In genomic region chr22:35838849-35839646, GRCh38 we compare ENCODE assay signal across 10 cellular contexts.
DNase-seq lines count a peak whose midpoint lies in the region; ATAC-seq, FAIRE-seq and TF ChIP-seq lines count a peak whose summit lies in the region.
"Had no signal": no experiment of that assay in that cellular context is flagged by ENCODE, and none has a peak within 500 bp of the region (broad histone marks: within the 10 kb centered on the region; RNA-seq: fewer than 3 reads in every experiment).

No MANE protein-coding gene starts in this region.

- ATAC-seq in left lobe of liver (peak; percentile 50), HG02981 (IDR thresholded peaks at IDR 0.05; ENCODE audit: unreplicated experiment) (no peak), GM21528 (IDR thresholded peaks at IDR 0.05; ENCODE audit: low FRiP score, unreplicated experiment) (no peak)

- peak overlapping the region; percentile 53 for H3K4me3 ChIP-seq in bronchial epithelial cell (ENCODE audit: low read depth, low read length)
- H3K4me3 ChIP-seq in transverse colon = peak overlapping the region in 3 of 4 donors; percentile 41 to 51 (median 45)

- peaks cover 14 to 73% (median 58%) of the 10 kb centered on the region in 4 donors for H3K4me1 ChIP-seq in transverse colon

- TF ChIP-seq POLR2A in transverse colon (IDR thresholded peaks at IDR 0.05) = no peak

- FAIRE-seq in bronchial epithelial cell (lab: Jason Lieb, UNC) = no peak

- no peak for TF ChIP-seq EP300 in transverse colon (IDR thresholded peaks at IDR 0.05; ENCODE audit: low read depth)

- in situ Hi-C loops in transverse colon (cut with MboI; ENCODE audit: low pct_ligation_motif_present in 1 of 4, low pct_unique_long_range_greater_than_20kb in 1 of 4, low sequenced_read_pairs in 3 of 4) = no loop called here

- H3K36me3 ChIP-seq in bronchial epithelial cell (ENCODE audit: control insufficient read depth, insufficient read depth, low read length) = no peaks in the 10 kb centered on the region
- H3K36me3 ChIP-seq in transverse colon = no peaks in the 10 kb centered on the region

- H3K27me3 ChIP-seq in bronchial epithelial cell (ENCODE audit: control insufficient read depth, insufficient read depth, low read length) = no peaks in the 10 kb centered on the region
- no peaks in the 10 kb centered on the region for H3K27me3 ChIP-seq in transverse colon

- TF ChIP-seq CTCF in bronchial epithelial cell (IDR thresholded peaks at IDR 0.05; ENCODE audit: insufficient read depth, low read length, severe bottlenecking) (peak; percentile 31), transverse colon (IDR thresholded peaks at IDR 0.05) (peak in 4 of 5 experiments; percentile 17 to 49 (median 30))

- WGBS in transverse colon (ENCODE audit: low coverage in 1 of 2), 2 donors = 1 to 16% methylated on average over 5 of the region's 5 CpGs

- peak overlapping the region; percentile 84 to 89 (median 87) for H3K27ac ChIP-seq in transverse colon

- no peaks in the 10 kb centered on the region for H3K9me3 ChIP-seq in transverse colon

- intact Hi-C loops in transverse colon (cut with DNase I; ENCODE audit: low total_unique reads) = loop anchor here (10.0 kb wide), 2 partner anchors 76 to 204 kb away; no protein-coding TSS in a partner anchor

- DNase-seq in NCI-H1436 (lab: John Stamatoyannopoulos, UW) (peak; percentile 8), NCI-H1436 treated with DMSO at 0.1 percent for 48 hours (lab: John Stamatoyannopoulos, UW) (no peak), NCI-H345 treated with DMSO at 0.1 percent for 48 hours (lab: John Stamatoyannopoulos, UW; ENCODE audit: unreplicated experiment) (peak; percentile 7), bronchial epithelial cell (ENCODE audit: low read depth) (peak; percentile 64), left lobe of liver (ENCODE audit: low spot score) (no peak), transverse colon (peak; percentile 28)
- DNase-seq: activated naive CD8-positive, alpha-beta T cell treated with anti-CD3 and anti-CD28 coated beads, Interleukin-2, amount 10 ng/mL, durations not matched to agents 7 days and 5 days; CD4-positive, CD25-positive, alpha-beta regulatory T cell had no signal

Comparison
In these comparisons a context has a peak if more than half of its experiments do, and no peak if none do; other contexts are left out.
1. DNase-seq: peak in NCI-H1436 (single experiment), NCI-H345 treated with DMSO at 0.1 percent for 48 hours (single experiment), bronchial epithelial cell (single experiment) and transverse colon (single experiment); none in NCI-H1436 treated with DMSO at 0.1 percent for 48 hours (single experiment) and left lobe of liver (single experiment).